Comparison of ENCODE assay signal across 14 cellular contexts in genomic region chr7:90715067-90715466, GRCh38.
DNase-seq lines count a peak whose midpoint lies in the region; ATAC-seq lines count a peak whose summit lies in the region.
"Had no signal": no experiment of that assay in that cellular context is flagged by ENCODE, and none has a peak within 500 bp of the region (broad histone marks: within the 10 kb centered on the region; RNA-seq: fewer than 3 reads in every experiment).

No MANE protein-coding gene starts in this region.

- H3K4me3 ChIP-seq in stomach smooth muscle (ENCODE audit: low read length in 2 of 2) = no peak overlapping the region
- H3K4me3 ChIP-seq: spleen had no signal

- DNase-seq in activated naive CD8-positive, alpha-beta T cell treated with anti-CD3 and anti-CD28 coated beads, Interleukin-2, amount 50 U/mL, for 24 hours = no peak
- no peak for DNase-seq in activated naive CD8-positive, alpha-beta T cell treated with anti-CD3 and anti-CD28 coated beads for 36 hours
- DNase-seq in SHP77 treated with DMSO at 0.1 percent for 48 hours (lab: John Stamatoyannopoulos, UW) (no peak), DMS153 (lab: John Stamatoyannopoulos, UW) (no peak)
- DNase-seq: hippocampal formation, NCI-H446 treated with DMSO at 0.1 percent for 48 hours, spleen, trophoblast cell had no signal

- no peak for ATAC-seq in activated naive CD8-positive, alpha-beta T cell treated with anti-CD3 and anti-CD28 coated beads, Interleukin-2, amount 50 U/mL, for 24 hours
- ATAC-seq in GM21723 (IDR thresholded peaks at IDR 0.05; ENCODE audit: unreplicated experiment) (peak; percentile 59), HG03354 (IDR thresholded peaks at IDR 0.05; ENCODE audit: poor library complexity, severe bottlenecking, unreplicated experiment) (peak; percentile 47), HG03521 (IDR thresholded peaks at IDR 0.05; ENCODE audit: unreplicated experiment) (no peak)
- ATAC-seq: activated naive CD4-positive, alpha-beta T cell treated with anti-CD3 and anti-CD28 coated beads, Interleukin-2, amount 50 U/mL, for 72 hours had no signal

- no peaks in the 10 kb centered on the region for H3K36me3 ChIP-seq in stomach smooth muscle (ENCODE audit: control insufficient read depth in 2 of 2, insufficient read depth in 2 of 2, low read length in 2 of 2)
- H3K36me3 ChIP-seq: spleen had no signal

- H3K27ac Mint-ChIP-seq in activated naive CD8-positive, alpha-beta T cell treated with anti-CD3 and anti-CD28 coated beads, Interleukin-2, amount 50 U/mL, for 24 hours = peak overlapping the region; percentile 3
- H3K27ac Mint-ChIP-seq in activated naive CD8-positive, alpha-beta T cell treated with anti-CD3 and anti-CD28 coated beads for 36 hours = no peak overlapping the region
- H3K27ac Mint-ChIP-seq: activated naive CD4-positive, alpha-beta T cell treated with anti-CD3 and anti-CD28 coated beads, Interleukin-2, amount 50 U/mL, for 72 hours had no signal

- peaks cover 2% of the 10 kb centered on the region for H3K4me1 ChIP-seq in stomach smooth muscle (ENCODE audit: control insufficient read depth, insufficient read depth, low read length)

- no peak overlapping the region for H3K4me3 Mint-ChIP-seq in activated naive CD8-positive, alpha-beta T cell treated with anti-CD3 and anti-CD28 coated beads, Interleukin-2, amount 50 U/mL, for 24 hours
- H3K4me3 Mint-ChIP-seq in activated naive CD8-positive, alpha-beta T cell treated with anti-CD3 and anti-CD28 coated beads for 36 hours = no peak overlapping the region

- H3K36me3 Mint-ChIP-seq in activated naive CD8-positive, alpha-beta T cell treated with anti-CD3 and anti-CD28 coated beads, Interleukin-2, amount 50 U/mL, for 24 hours (ENCODE audit: low read depth) = no peaks in the 10 kb centered on the region
- no peaks in the 10 kb centered on the region for H3K36me3 Mint-ChIP-seq in activated naive CD8-positive, alpha-beta T cell treated with anti-CD3 and anti-CD28 coated beads for 36 hours
- H3K36me3 Mint-ChIP-seq: activated naive CD4-positive, alpha-beta T cell treated with anti-CD3 and anti-CD28 coated beads, Interleukin-2, amount 50 U/mL, for 72 hours had no signal

- H3K9ac ChIP-seq in stomach smooth muscle (ENCODE audit: low read length in 2 of 2) = no peak overlapping the region

- peak overlapping the region; percentile 37 for H3K27ac ChIP-seq in stomach smooth muscle (ENCODE audit: low read length)
- H3K27ac ChIP-seq: 22Rv1 had no signal

- H3K4me1 Mint-ChIP-seq in activated naive CD8-positive, alpha-beta T cell treated with anti-CD3 and anti-CD28 coated beads, Interleukin-2, amount 50 U/mL, for 24 hours = no peaks in the 10 kb centered on the region
- H3K4me1 Mint-ChIP-seq in activated naive CD8-positive, alpha-beta T cell treated with anti-CD3 and anti-CD28 coated beads for 36 hours = no peaks in the 10 kb centered on the region

- H3K27me3 ChIP-seq in stomach smooth muscle (ENCODE audit: control insufficient read depth in 1 of 2, insufficient read depth in 2 of 2, low read length in 2 of 2) = no peaks in the 10 kb centered on the region
- H3K27me3 ChIP-seq: spleen had no signal

- H3K9me3 ChIP-seq in stomach smooth muscle (ENCODE audit: control insufficient read depth in 2 of 2, low read length in 2 of 2) = no peaks in the 10 kb centered on the region
- H3K9me3 ChIP-seq: spleen had no signal

- H3K9me3 Mint-ChIP-seq in activated naive CD8-positive, alpha-beta T cell treated with anti-CD3 and anti-CD28 coated beads, Interleukin-2, amount 50 U/mL, for 24 hours = no peaks in the 10 kb centered on the region
- H3K9me3 Mint-ChIP-seq in activated naive CD8-positive, alpha-beta T cell treated with anti-CD3 and anti-CD28 coated beads for 36 hours = no peaks in the 10 kb centered on the region
- H3K9me3 Mint-ChIP-seq: activated naive CD4-positive, alpha-beta T cell treated with anti-CD3 and anti-CD28 coated beads, Interleukin-2, amount 50 U/mL, for 72 hours had no signal

- H3K27me3 Mint-ChIP-seq in activated naive CD8-positive, alpha-beta T cell treated with anti-CD3 and anti-CD28 coated beads, Interleukin-2, amount 50 U/mL, for 24 hours = no peaks in the 10 kb centered on the region
- H3K27me3 Mint-ChIP-seq in activated naive CD8-positive, alpha-beta T cell treated with anti-CD3 and anti-CD28 coated beads for 36 hours = no peaks in the 10 kb centered on the region

Comparison
In these comparisons a context has a peak if more than half of its experiments do, and no peak if none do; other contexts are left out.
1. ATAC-seq: peak in GM21723 (single experiment) and HG03354 (single experiment); none in activated naive CD8-positive, alpha-beta T cell treated with anti-CD3 and anti-CD28 coated beads, Interleukin-2, amount 50 U/mL, for 24 hours (single experiment) and HG03521 (single experiment).